In genomic region chr1:180693564-180694244, GRCh38 we compare ENCODE assay signal across 15 cellular contexts.
DNase-seq lines count a peak whose midpoint lies in the region; ATAC-seq, FAIRE-seq and TF ChIP-seq lines count a peak whose summit lies in the region.
"Had no signal": no experiment of that assay in that cellular context is flagged by ENCODE, and none has a peak within 500 bp of the region (broad histone marks: within the 10 kb centered on the region; RNA-seq: fewer than 3 reads in every experiment).

No MANE protein-coding gene starts in this region.

- TF ChIP-seq POLR2A in HepG2 (IDR thresholded peaks at IDR 0.05; ENCODE audit: insufficient read depth in 1 of 2, low read depth in 2 of 2, low read length in 2 of 2): no peak
- TF ChIP-seq POLR2A in right lobe of liver (IDR thresholded peaks at IDR 0.05): no peak
- TF ChIP-seq POLR2A in esophagus muscularis mucosa (IDR thresholded peaks at IDR 0.05; ENCODE audit: low read depth): no peak

- TF ChIP-seq EP300 in HepG2 (IDR thresholded peaks at IDR 0.05; ENCODE audit: low read depth in 2 of 2, low read length in 2 of 2) (no peak), HepG2 (CRISPR knock-in tag; IDR thresholded peaks at IDR 0.05; ENCODE audit: borderline replicate concordance) (no peak), esophagus muscularis mucosa (IDR thresholded peaks at IDR 0.05) (no peak)

- no peak for DNase-seq in Right ventricle myocardium superior
- no peak for DNase-seq in right cardiac atrium
- DNase-seq in HepG2 (ENCODE audit: low spot score): no peak
- DNase-seq in right lobe of liver: no peak
- no peak for DNase-seq in WTC11 (ENCODE audit: low spot score)
- no peak for DNase-seq in COLO829 (ENCODE audit: low spot score)
- no peak for DNase-seq in esophagus muscularis mucosa (ENCODE audit: extremely low spot score)
- DNase-seq: Caco-2; CD8-positive, alpha-beta memory T cell; GM23248 had no signal

- H3K27ac ChIP-seq in right cardiac atrium (ENCODE audit: low read length) (no peak overlapping the region), HepG2 (ENCODE audit: extremely low read length, insufficient read depth, low read length) (no peak overlapping the region), right lobe of liver (no peak overlapping the region), esophagus muscularis mucosa (replicated peaks in 1 of 4) (no peak overlapping the region)
- H3K27ac ChIP-seq: BLaER1 treated with 17β-estradiol and CSF1 and Interleukin-3, amounts not matched to agents 10 nM and 100 nM; GM23248 had no signal

- peaks cover 21% of the 10 kb centered on the region for H3K9me3 Mint-ChIP-seq in WTC11

- CTCF ChIA-PET in HepG2 (lab: Yijun Ruan, JAX; ENCODE audit: low intra/inter-chr PET ratio, low total read pairs): no interaction called here
- CTCF ChIA-PET in WTC11 (lab: Charles Lee): no interaction called here

- POLR2A ChIA-PET in HepG2 (lab: Yijun Ruan, JAX) (no interaction called here), WTC11 (lab: Charles Lee) (no interaction called here)

- whole genome bisulfite sequencing in right cardiac atrium: 85% methylated on average over 5 of the region's 5 CpGs
- 94% methylated on average over 5 of the region's 5 CpGs for WGBS in HepG2 (ENCODE audit: low lambda C conversion rate)
- WGBS in right lobe of liver (ENCODE audit: insufficient coverage, low coverage, low lambda C conversion rate, missing lambda C conversion rate): 100% methylated on average over 4 of the region's 5 CpGs
- 83% methylated on average over 5 of the region's 5 CpGs for WGBS in esophagus muscularis mucosa

- H3K9me3 ChIP-seq in right cardiac atrium (ENCODE audit: control insufficient read depth, low read length) (no peaks in the 10 kb centered on the region), HepG2 (ENCODE audit: low read length) (peaks cover 12% of the 10 kb centered on the region), right lobe of liver (peaks cover 0 to 13% (median 2%) of the 10 kb centered on the region in 4 donors), esophagus muscularis mucosa (peaks cover 0 to 20% (median 16%) of the 10 kb centered on the region in 4 donors)
- H3K9me3 ChIP-seq: HAP-1 had no signal

- H3K36me3 Mint-ChIP-seq in WTC11: peaks cover 17% of the 10 kb centered on the region

- BruUV-seq in HepG2 (replicated peaks; lab: Mats Ljungman, UMichigan): no TSS peak

- H3K4me2 ChIP-seq in HepG2 (ENCODE audit: low read depth, low read length): no peak overlapping the region
- H3K4me2 ChIP-seq: BLaER1 treated with 17β-estradiol and CSF1 and Interleukin-3, amounts not matched to agents 10 nM and 100 nM had no signal

- H3K4me1 Mint-ChIP-seq in WTC11: peaks cover 26% of the 10 kb centered on the region

- ATAC-seq in Right ventricle myocardium superior (ENCODE audit: poor library complexity) (peak; percentile 51), right cardiac atrium (no peak), HepG2 (no peak), right lobe of liver (no peak), WTC11 (no peak)

- H3K27me3 ChIP-seq in right cardiac atrium (ENCODE audit: control insufficient read depth, insufficient read depth) (no peaks in the 10 kb centered on the region), HepG2 (ENCODE audit: control insufficient read depth in 1 of 2, insufficient read depth in 2 of 2, low read length in 2 of 2) (no peaks in the 10 kb centered on the region), right lobe of liver (no peaks in the 10 kb centered on the region), esophagus muscularis mucosa (no peaks in the 10 kb centered on the region)
- H3K27me3 ChIP-seq: BLaER1 treated with 17β-estradiol and CSF1 and Interleukin-3, amounts not matched to agents 10 nM and 100 nM had no signal

- no peaks in the 10 kb centered on the region for H4K20me1 ChIP-seq in HepG2 (ENCODE audit: insufficient read depth, low read length)
- H4K20me1 ChIP-seq: BLaER1 treated with 17β-estradiol and CSF1 and Interleukin-3, amounts not matched to agents 10 nM and 100 nM had no signal

- no peak for FAIRE-seq in HepG2 (lab: Jason Lieb, UNC)
- FAIRE-seq: G401.6, GM12891 had no signal

- TF ChIP-seq CTCF in HepG2 (CRISPR knock-in tag; IDR thresholded peaks at IDR 0.05) (no peak), right lobe of liver (IDR thresholded peaks at IDR 0.05) (no peak), WTC11 (IDR thresholded peaks at IDR 0.05) (no peak), esophagus muscularis mucosa (IDR thresholded peaks at IDR 0.05) (no peak)

- intact Hi-C loops in Right ventricle myocardium superior (cut with DNase I): no loop called here
- intact Hi-C loops in right cardiac atrium (cut with DNase I): no loop called here
- intact Hi-C loops in HepG2 (cut with micrococcal nuclease; ENCODE audit: unreplicated experiment): no loop called here
- intact Hi-C loops in right lobe of liver (cut with DNase I): no loop called here
- intact Hi-C loops in esophagus muscularis mucosa (cut with DNase I): no loop called here

- H3K4me3 ChIP-seq in right cardiac atrium (ENCODE audit: low read length) (no peak overlapping the region), HepG2 (replicated peaks in 1 of 3; ENCODE audit: insufficient read depth in 1 of 3, low read depth in 2 of 3, low read length in 3 of 3) (no peak overlapping the region), right lobe of liver (no peak overlapping the region), esophagus muscularis mucosa (no peak overlapping the region)
- H3K4me3 ChIP-seq: BLaER1 treated with 17β-estradiol and CSF1 and Interleukin-3, amounts not matched to agents 10 nM and 100 nM; GM23248; HAP-1 had no signal

- H3K36me3 ChIP-seq in HepG2 (replicated peaks in 1 of 2; ENCODE audit: control insufficient read depth in 1 of 2, insufficient read depth in 2 of 2, low read length in 2 of 2) (no peaks in the 10 kb centered on the region), right lobe of liver (no peaks in the 10 kb centered on the region), esophagus muscularis mucosa (no peaks in the 10 kb centered on the region)
- H3K36me3 ChIP-seq: HAP-1 had no signal

- no peak overlapping the region for H2AFZ ChIP-seq in HepG2 (ENCODE audit: low read length)
- H2AFZ ChIP-seq: GM23248 had no signal

- H3K27ac Mint-ChIP-seq in WTC11: peak overlapping the region; percentile 26; the same call in 1 of the 2 replicates
- H3K27ac Mint-ChIP-seq: B cell had no signal

- H3K9ac ChIP-seq in HepG2 (ENCODE audit: insufficient read depth, low read depth, low read length): no peak overlapping the region
- H3K9ac ChIP-seq: BLaER1 treated with 17β-estradiol and CSF1 and Interleukin-3, amounts not matched to agents 10 nM and 100 nM; GM23248 had no signal

- TF ChIP-seq RAD21 in HepG2 (CRISPR knock-in tag; IDR thresholded peaks at IDR 0.05): no peak

- H3K4me3 Mint-ChIP-seq in WTC11: no peak overlapping the region
- H3K4me3 Mint-ChIP-seq: B cell had no signal

- in situ Hi-C loops in HepG2 (cut with HindIII; ENCODE audit: extremely low pct_ligation_motif_present, low pct_unique_long_range_greater_than_20kb): no loop called here

- no peaks in the 10 kb centered on the region for H3K27me3 Mint-ChIP-seq in WTC11 (ENCODE audit: low read depth)
- H3K27me3 Mint-ChIP-seq: B cell; CD8-positive, alpha-beta memory T cell had no signal

- H3K79me2 ChIP-seq in HepG2 (ENCODE audit: insufficient read depth, low read length): peaks cover 2% of the 10 kb centered on the region

- peaks cover 3% of the 10 kb centered on the region for H3K4me1 ChIP-seq in right cardiac atrium (ENCODE audit: control insufficient read depth, insufficient read depth, low read length)
- H3K4me1 ChIP-seq in HepG2 (ENCODE audit: insufficient read depth, low read length): no peaks in the 10 kb centered on the region
- H3K4me1 ChIP-seq in right lobe of liver: no peaks in the 10 kb centered on the region
- H3K4me1 ChIP-seq in esophagus muscularis mucosa: peaks cover 18 to 22% (median 20%) of the 10 kb centered on the region in 4 donors
- H3K4me1 ChIP-seq: BLaER1 treated with 17β-estradiol and CSF1 and Interleukin-3, amounts not matched to agents 10 nM and 100 nM; Caco-2 had no signal

TF ChIP-seq in HepG2, 621 proteins besides CTCF, POLR2A, EP300 and RAD21:
- no peak for TF ChIP-seq ZZZ3 (CRISPR knock-in tag; IDR thresholded peaks at IDR 0.05; ENCODE audit: borderline replicate concordance)
- peak; percentile 74 for TF ChIP-seq ATF7 (IDR thresholded peaks at IDR 0.05)
- no peak for TF ChIP-seq ATF7 (CRISPR knock-in tag; IDR thresholded peaks at IDR 0.05)

TF ChIP-seq in WTC11, 78 proteins besides CTCF, POLR2A, EP300 and RAD21 (continues in another document):
- TF ChIP-seq, protein P1, sequence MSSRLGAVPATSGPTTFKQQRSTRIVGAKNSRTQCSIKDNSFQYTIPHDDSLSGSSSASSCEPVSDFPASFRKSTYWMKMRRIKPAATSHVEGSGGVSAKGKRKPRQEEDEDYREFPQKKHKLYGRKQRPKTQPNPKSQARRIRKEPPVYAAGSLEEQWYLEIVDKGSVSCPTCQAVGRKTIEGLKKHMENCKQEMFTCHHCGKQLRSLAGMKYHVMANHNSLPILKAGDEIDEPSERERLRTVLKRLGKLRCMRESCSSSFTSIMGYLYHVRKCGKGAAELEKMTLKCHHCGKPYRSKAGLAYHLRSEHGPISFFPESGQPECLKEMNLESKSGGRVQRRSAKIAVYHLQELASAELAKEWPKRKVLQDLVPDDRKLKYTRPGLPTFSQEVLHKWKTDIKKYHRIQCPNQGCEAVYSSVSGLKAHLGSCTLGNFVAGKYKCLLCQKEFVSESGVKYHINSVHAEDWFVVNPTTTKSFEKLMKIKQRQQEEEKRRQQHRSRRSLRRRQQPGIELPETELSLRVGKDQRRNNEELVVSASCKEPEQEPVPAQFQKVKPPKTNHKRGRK (CRISPR knock-in tag; IDR thresholded peaks at IDR 0.05; ENCODE audit: borderline replicate concordance): no peak
